ENCODE assay signal across 2 cellular contexts in genomic region chr15:40059821-40060220, GRCh38.
TF ChIP-seq lines count a peak whose summit lies in the region.

No MANE protein-coding gene starts in this region.

TF ChIP-seq in GM12891, 5 proteins besides CTCF, POLR2A, EP300 and RAD21:
- TF ChIP-seq POLR2AphosphoS5 (IDR thresholded peaks at IDR 0.05; ENCODE audit: low read depth, low read length) = no peak
- TF ChIP-seq TAF1 (IDR thresholded peaks at IDR 0.05; ENCODE audit: low read depth, low read length) = no peak
- no peak for TF ChIP-seq PAX5 (IDR thresholded peaks at IDR 0.05; ENCODE audit: insufficient read depth, low read length, severe bottlenecking)
- TF ChIP-seq SPI1 (IDR thresholded peaks at IDR 0.05; ENCODE audit: low read depth, low read length) = no peak
- TF ChIP-seq POU2F2 (IDR thresholded peaks at IDR 0.05; ENCODE audit: low read depth, low read length) = no peak
TF ChIP-seq in GM12891: peak in this region for 0.

TF ChIP-seq in IMR-90, 13 proteins besides CTCF, POLR2A, EP300 and RAD21:
- TF ChIP-seq CEBPB (IDR thresholded peaks at IDR 0.05; ENCODE audit: low read depth, low read length) (no peak), BHLHE40 (IDR thresholded peaks at IDR 0.05; ENCODE audit: low read depth, low read length) (no peak), SMC3 (IDR thresholded peaks at IDR 0.05; ENCODE audit: low read depth, low read length) (no peak), CHD1 (IDR thresholded peaks at IDR 0.05; ENCODE audit: low read depth, low read length) (no peak), NFE2L2 (IDR thresholded peaks at IDR 0.05; ENCODE audit: low read depth, low read length) (no peak), MXI1 (IDR thresholded peaks at IDR 0.05; ENCODE audit: borderline replicate concordance, low read depth, low read length) (no peak), FOS (IDR thresholded peaks at IDR 0.05; ENCODE audit: low read depth, low read length) (no peak), MAFK (IDR thresholded peaks at IDR 0.05; ENCODE audit: low read depth, low read length) (no peak), MAZ (IDR thresholded peaks at IDR 0.05; ENCODE audit: borderline replicate concordance, low read depth, low read length) (no peak), RCOR1 (IDR thresholded peaks at IDR 0.05; ENCODE audit: insufficient replicate concordance, low read length) (no peak), USF2 (IDR thresholded peaks at IDR 0.05; ENCODE audit: low read depth, low read length) (no peak), ELK1 (IDR thresholded peaks at IDR 0.05; ENCODE audit: borderline replicate concordance, low read depth, low read length) (no peak), RFX5 (IDR thresholded peaks at IDR 0.05; ENCODE audit: low read depth, low read length) (no peak)
TF ChIP-seq in IMR-90: peak in this region for 0.
